In genomic region chr9:123893146-123893545, GRCh38 we compare ENCODE assay signal across 18 cellular contexts. TPM values are rescaled to one million over a fixed set of nuclear protein-coding genes. Genes with fewer than 3 reads are reported as not detected.
A peak's percentile ranks its signal among the peaks of the same experiment; 100 is the strongest.
DNase-seq lines count a peak whose midpoint lies in the region; ATAC-seq, FAIRE-seq and TF ChIP-seq lines count a peak whose summit lies in the region.
"Had no signal": no experiment of that assay in that cellular context is flagged by ENCODE, and none has a peak within 500 bp of the region (broad histone marks: within the 10 kb centered on the region; RNA-seq: fewer than 3 reads in every experiment).

No MANE protein-coding gene starts in this region.

- peaks cover 5% of the 10 kb centered on the region for H3K27me3 Mint-ChIP-seq in GM23338 (ENCODE audit: insufficient read depth, low read depth, poor library complexity)
- no peaks in the 10 kb centered on the region for H3K27me3 Mint-ChIP-seq in T-helper 17 cell
- H3K27me3 Mint-ChIP-seq: IgD-negative memory B cell had no signal

- no peak overlapping the region for H4K5ac ChIP-seq in mesendoderm (ENCODE audit: low read length)

- H4K12ac ChIP-seq in trophoblast cell (ENCODE audit: low read depth, low read length): no peak overlapping the region

- peaks cover 6% of the 10 kb centered on the region; the same call in 1 of the 2 replicates for H3K9me2 ChIP-seq in GM23338 (ENCODE audit: insufficient read depth)

- H3K4me1 ChIP-seq in GM23338 (ENCODE audit: insufficient read depth): peaks cover 44% of the 10 kb centered on the region
- peaks cover 36% of the 10 kb centered on the region for H3K4me1 ChIP-seq in HUES64 (ENCODE audit: insufficient read depth, low read length)
- H3K4me1 ChIP-seq in K562 (replicated peaks in 1 of 2; ENCODE audit: control insufficient read depth in 2 of 2, insufficient read depth in 2 of 2, low read length in 2 of 2): no peaks in the 10 kb centered on the region
- H3K4me1 ChIP-seq in mesendoderm (ENCODE audit: control insufficient read depth, low read depth, low read length): peaks cover 3% of the 10 kb centered on the region
- H3K4me1 ChIP-seq in trophoblast cell (ENCODE audit: control insufficient read depth in 1 of 2, insufficient read depth in 2 of 2, low read length in 2 of 2): no peaks in the 10 kb centered on the region
- H3K4me1 ChIP-seq in esophagus squamous epithelium: no peaks in the 10 kb centered on the region
- H3K4me1 ChIP-seq: HAP-1 had no signal

- TF ChIP-seq POLR2A in K562 (conservative IDR thresholded peaks at IDR 0.05) (no peak), esophagus squamous epithelium (IDR thresholded peaks at IDR 0.05) (no peak)

- H3F3A ChIP-seq in GM23338 (replicated peaks; ENCODE audit: low read depth): no peaks in the 10 kb centered on the region; the same call in 1 of the 2 replicates

- H3K79me1 ChIP-seq in mesendoderm (ENCODE audit: low read length) (no peaks in the 10 kb centered on the region), trophoblast cell (ENCODE audit: low read length) (no peaks in the 10 kb centered on the region)

- no peak overlapping the region for H2AFZ ChIP-seq in GM23338
- H2AFZ ChIP-seq in K562 (ENCODE audit: low read depth, low read length): no peak overlapping the region
- no peak overlapping the region for H2AFZ ChIP-seq in trophoblast cell (ENCODE audit: insufficient read depth, low read length, poor library complexity)
- H2AFZ ChIP-seq: GM23248 had no signal

- H4K8ac ChIP-seq in mesendoderm (ENCODE audit: low read depth, low read length) (no peak overlapping the region), trophoblast cell (ENCODE audit: low read depth, low read length) (no peak overlapping the region)

- peaks cover 4% of the 10 kb centered on the region for H3K9me3 Mint-ChIP-seq in GM23338

- H3K4ac ChIP-seq in mesendoderm (ENCODE audit: low read depth, low read length) (no peak overlapping the region), trophoblast cell (ENCODE audit: low read depth, low read length) (no peak overlapping the region)

- POLR2A ChIA-PET in K562 (lab: Yijun Ruan, JAX): interaction anchor here (0.5 to 0.7 kb wide), 3 partner anchors 9 to 419 kb away, joined by 3 to 4 read pairs (median 3); no protein-coding TSS in a partner anchor

- in situ Hi-C loops in K562 (cut with MboI): no loop called here

- ATAC-seq in GM23338: peak; percentile 37
- ATAC-seq in K562: no peak
- ATAC-seq in T-helper 17 cell: no peak

- no peak overlapping the region for H2AK5ac ChIP-seq in mesendoderm (ENCODE audit: low read length)
- H2AK5ac ChIP-seq in trophoblast cell (ENCODE audit: low read length): no peak overlapping the region

- H3K27ac Mint-ChIP-seq in GM23338: peak overlapping the region; percentile 87
- no peak overlapping the region for H3K27ac Mint-ChIP-seq in T-helper 17 cell
- H3K27ac Mint-ChIP-seq: HFFc6, IgD-negative memory B cell had no signal

- H3K36me3 Mint-ChIP-seq in GM23338 (ENCODE audit: low read depth): peaks cover 15% of the 10 kb centered on the region
- H3K36me3 Mint-ChIP-seq in T-helper 17 cell (ENCODE audit: low read depth): peaks cover 6% of the 10 kb centered on the region

- H3K27ac ChIP-seq in GM23338 (ENCODE audit: low read depth): peak overlapping the region; percentile 75; the same call in 1 of the 2 replicates
- peak overlapping the region; percentile 68 for H3K27ac ChIP-seq in HUES64 (ENCODE audit: low read depth, low read length)
- H3K27ac ChIP-seq in K562 (ENCODE audit: extremely low read depth, low read depth, low read length): no peak overlapping the region
- H3K27ac ChIP-seq in mesendoderm (ENCODE audit: low read depth, low read length): no peak overlapping the region
- no peak overlapping the region for H3K27ac ChIP-seq in trophoblast cell (ENCODE audit: low read depth, low read length)
- H3K27ac ChIP-seq in esophagus squamous epithelium: no peak overlapping the region
- H3K27ac ChIP-seq: 22Rv1, BLaER1, GM23248, HL-60 had no signal

- no peak for FAIRE-seq in K562 (lab: Jason Lieb, UNC)

- WGBS in HUES64: 32% methylated on average over 3 of the region's 3 CpGs
- 72% methylated on average over 3 of the region's 3 CpGs for WGBS in K562 (ENCODE audit: insufficient coverage, low coverage, missing lambda C conversion rate)
- no CpG with 5 or more reads among the region's 3 CpGs for whole genome bisulfite sequencing in mesendoderm (ENCODE audit: extremely low coverage, insufficient coverage, low lambda C conversion rate)
- no CpG with 5 or more reads among the region's 3 CpGs for WGBS in trophoblast cell (ENCODE audit: extremely low coverage, insufficient coverage, insufficient read length)
- WGBS in esophagus squamous epithelium, 2 donors: 94% methylated on average over 3 of the region's 3 CpGs

- peaks cover under 1% of the 10 kb centered on the region; the same call in 1 of the 2 replicates for H4K20me1 ChIP-seq in GM23338 (replicated peaks; ENCODE audit: insufficient read depth)
- H4K20me1 ChIP-seq in K562 (replicated peaks; ENCODE audit: control insufficient read depth, insufficient read depth, low read length): 0 out of 2 replicates have a peak, but pooled peaks cover 8% of the 10 kb centered on the region

- no peak for TF ChIP-seq EP300 in K562 (IDR thresholded peaks at IDR 0.05; ENCODE audit: low read length)

- intact Hi-C loops in K562 (cut with micrococcal nuclease): no loop called here
- intact Hi-C loops in esophagus squamous epithelium (cut with DNase I): no loop called here

- H3K18ac ChIP-seq in mesendoderm (ENCODE audit: low read length) (no peak overlapping the region), trophoblast cell (ENCODE audit: low read length) (no peak overlapping the region)

- H3K4me1 Mint-ChIP-seq in GM23338 (peaks cover 57% of the 10 kb centered on the region), T-helper 17 cell (peaks cover 7% of the 10 kb centered on the region)

- CTCF ChIA-PET in K562 (lab: Yijun Ruan, JAX; ENCODE audit: low intra/inter-chr PET ratio): no interaction called here

- H3K9ac ChIP-seq in HUES64 (ENCODE audit: low read depth, low read length): no peak overlapping the region
- no peak overlapping the region for H3K9ac ChIP-seq in K562 (ENCODE audit: insufficient read depth in 1 of 2, low read depth in 2 of 2, low read length in 2 of 2)
- no peak overlapping the region for H3K9ac ChIP-seq in mesendoderm (ENCODE audit: low read length)
- H3K9ac ChIP-seq in trophoblast cell (ENCODE audit: low read length): no peak overlapping the region
- H3K9ac ChIP-seq: BLaER1, GM23248 had no signal

- peak overlapping the region; percentile 24 for H3K4me3 ChIP-seq in GM23338
- peak overlapping the region; percentile 14 for H3K4me3 ChIP-seq in HUES64 (ENCODE audit: low read length)
- no peak overlapping the region for H3K4me3 ChIP-seq in K562
- no peak overlapping the region for H3K4me3 ChIP-seq in mesendoderm (ENCODE audit: low read length)
- H3K4me3 ChIP-seq in trophoblast cell (ENCODE audit: low read depth, low read length): no peak overlapping the region
- no peak overlapping the region for H3K4me3 ChIP-seq in esophagus squamous epithelium
- H3K4me3 ChIP-seq: BLaER1, GM23248, HAP-1 had no signal

- no peaks in the 10 kb centered on the region for H3K9me1 ChIP-seq in K562 (ENCODE audit: control insufficient read depth, insufficient read depth, low read length)

- TF ChIP-seq RAD21 in K562 (CRISPR knock-in tag; conservative IDR thresholded peaks at IDR 0.05 in 1 of 2, IDR thresholded peaks at IDR 0.05 in 1 of 2): no peak

- DNase-seq in GM23338 (ENCODE audit: low spot score) (peak; percentile 50), K562 (ENCODE audit: extremely low read depth in 1 of 4, low spot score in 3 of 4) (no peak), mesendoderm (peak; percentile 11), trophoblast cell (no peak), esophagus squamous epithelium (lab: John Stamatoyannopoulos, UW) (no peak), T-helper 17 cell (no peak), AG20443 (ENCODE audit: low spot score) (no peak)
- DNase-seq: AML-193, DMS53, GF-D8, GM23248, HFFc6 had no signal

- H2BK5ac ChIP-seq in mesendoderm (ENCODE audit: low read length) (no peak overlapping the region), trophoblast cell (ENCODE audit: low read depth, low read length, poor library complexity) (no peak overlapping the region)

- H3K23ac ChIP-seq in mesendoderm (ENCODE audit: low read length) (no peak overlapping the region), trophoblast cell (ENCODE audit: low read length) (no peak overlapping the region)

- no peak overlapping the region for H2BK120ac ChIP-seq in mesendoderm (ENCODE audit: low read depth, low read length)
- no peak overlapping the region for H2BK120ac ChIP-seq in trophoblast cell (ENCODE audit: insufficient read depth, low read length, poor library complexity)

- H3K4me2 ChIP-seq in GM23338 (peak overlapping the region; percentile 55), K562 (ENCODE audit: insufficient read depth, low read length) (no peak overlapping the region), mesendoderm (ENCODE audit: low read length) (no peak overlapping the region), trophoblast cell (ENCODE audit: low read length) (no peak overlapping the region)
- H3K4me2 ChIP-seq: BLaER1 had no signal

- H3K56ac ChIP-seq in mesendoderm (ENCODE audit: low read length): no peak overlapping the region

- H3K79me2 ChIP-seq in GM23338 (replicated peaks; ENCODE audit: insufficient read depth) (peaks cover 52% of the 10 kb centered on the region), K562 (ENCODE audit: control insufficient read depth, insufficient read depth, low read length) (peaks cover 13% of the 10 kb centered on the region; the same call in 1 of the 3 replicates), mesendoderm (ENCODE audit: control insufficient read depth, insufficient read depth, low read length) (no peaks in the 10 kb centered on the region), trophoblast cell (ENCODE audit: control insufficient read depth, insufficient read depth, low read length, poor library complexity) (peaks cover 2% of the 10 kb centered on the region)

- TF ChIP-seq CTCF in GM23338 (conservative IDR thresholded peaks at IDR 0.05; ENCODE audit: low read depth in 2 of 2): no peak
- no peak for TF ChIP-seq CTCF in K562 (IDR thresholded peaks at IDR 0.05 in 2 of 3, conservative IDR thresholded peaks at IDR 0.05 in 1 of 3; ENCODE audit: insufficient read depth in 2 of 3, low read depth in 1 of 3, low read length in 3 of 3)
- TF ChIP-seq CTCF in esophagus squamous epithelium (IDR thresholded peaks at IDR 0.05): no peak

- H3K27me3 ChIP-seq in GM23338 (ENCODE audit: insufficient read depth) (no peaks in the 10 kb centered on the region), HUES64 (ENCODE audit: insufficient read depth, low read length) (no peaks in the 10 kb centered on the region), K562 (ENCODE audit: control insufficient read depth in 2 of 2, insufficient read depth in 2 of 2, low read length in 2 of 2) (no peaks in the 10 kb centered on the region), mesendoderm (ENCODE audit: insufficient read depth, low read length, poor library complexity) (no peaks in the 10 kb centered on the region), trophoblast cell (ENCODE audit: insufficient read depth, low read length) (no peaks in the 10 kb centered on the region), esophagus squamous epithelium (no peaks in the 10 kb centered on the region)
- H3K27me3 ChIP-seq: BLaER1 had no signal

- peak overlapping the region; percentile 31; the same call in 2 of the 3 replicates for H3K4me3 Mint-ChIP-seq in GM23338
- no peak overlapping the region for H3K4me3 Mint-ChIP-seq in T-helper 17 cell
- H3K4me3 Mint-ChIP-seq: HFFc6, IgD-negative memory B cell had no signal

- no peak overlapping the region for H2BK15ac ChIP-seq in mesendoderm (replicated peaks; ENCODE audit: low read depth)

- H3K9me3 ChIP-seq in HUES64 (ENCODE audit: insufficient read depth, low read depth, low read length) (no peaks in the 10 kb centered on the region; the same call in 1 of the 2 replicates), K562 (replicated peaks; ENCODE audit: control insufficient read depth, insufficient read depth, low read depth, low read length) (no peaks in the 10 kb centered on the region), trophoblast cell (ENCODE audit: insufficient read depth, low read depth, low read length) (no peaks in the 10 kb centered on the region), esophagus squamous epithelium (no peaks in the 10 kb centered on the region), T-helper 17 cell (ENCODE audit: control insufficient read depth, low read length, poor library complexity, severe bottlenecking) (no peaks in the 10 kb centered on the region)
- H3K9me3 ChIP-seq: HAP-1 had no signal

- H2BK12ac ChIP-seq in trophoblast cell (ENCODE audit: low read length): no peak overlapping the region

- no peak overlapping the region for H4K91ac ChIP-seq in trophoblast cell (ENCODE audit: low read depth, low read length)

- no peak overlapping the region for H3K14ac ChIP-seq in trophoblast cell (ENCODE audit: low read length)

- H3K36me3 ChIP-seq in GM23338 (ENCODE audit: insufficient read depth): no peaks in the 10 kb centered on the region
- H3K36me3 ChIP-seq in HUES64 (ENCODE audit: insufficient read depth, low read length): no peaks in the 10 kb centered on the region
- H3K36me3 ChIP-seq in K562 (ENCODE audit: control insufficient read depth, insufficient read depth, low read length): no peaks in the 10 kb centered on the region; the same call in 2 of the 3 replicates
- no peaks in the 10 kb centered on the region for H3K36me3 ChIP-seq in mesendoderm (ENCODE audit: control insufficient read depth, insufficient read depth, low read length)
- H3K36me3 ChIP-seq in trophoblast cell (ENCODE audit: control insufficient read depth in 1 of 2, insufficient read depth in 2 of 2, low read length in 2 of 2): no peaks in the 10 kb centered on the region
- H3K36me3 ChIP-seq in esophagus squamous epithelium: peaks cover 0 to 2% (median 0%) of the 10 kb centered on the region in 3 donors
- H3K36me3 ChIP-seq: HAP-1 had no signal

- BruUV-seq in K562 (replicated peaks; lab: Mats Ljungman, UMichigan): no TSS peak

RNA-seq across cellular contexts. Expression of gene DENND1A, which starts 36.8 kb away (rescaled TPM):
- 27.7 and 28.7 TPM in 2 replicates for total RNA-seq in GM23338 (2014; rRNA removed; shearing (Covaris generic))
- polyA plus RNA-seq in GM23338 (2016; fragmentation: Nextera tagmentation; extraction: Ambion mirVana) (12.5 and 13.1 TPM in 2 replicates), K562 (2011; rRNA removed) (29.5 and 41.9 TPM in 2 replicates), K562 (2014; fragmentation: Illumina TruSeq; extraction: Trizol) (19.1 and 25.8 TPM in 2 replicates), K562 (2014; fragmentation: Nextera tagmentation; extraction: Ambion mirVana) (1 to 10 TPM; 7.6 to 7.7 TPM), K562 (2014; rRNA removed) (17.3 and 22.7 TPM in 2 replicates)
- 17.3 TPM for polyA plus RNA-seq in HUES64 (2013, experiment 1 of 2)
- 18.7 TPM for polyA plus RNA-seq in HUES64 (2013, experiment 2 of 2)
- total RNA-seq in K562 (2011; cell fraction: chromatin; rRNA removed; ENCODE audit: low replicate concordance): 113 and 184 TPM in 2 replicates
- 47.5 and 54.5 TPM in 2 replicates for total RNA-seq in K562 (2011; cell fraction: nucleolus; rRNA removed)
- 95.0 and 115 TPM in 2 replicates for total RNA-seq in K562 (2011; cell fraction: nucleoplasm; rRNA removed)
- total RNA-seq in K562 (2014; rRNA removed) (15.6 and 15.7 TPM in 2 replicates), K562 (2014; rRNA removed; fragmentation: Illumina TruSeq; extraction: Trizol) (12.8 and 13.3 TPM in 2 replicates), K562 (2015; rRNA removed; fragmentation: Illumina TruSeq; extraction: Trizol) (10.2 and 12.7 TPM in 2 replicates), K562 (2021) (27.9 and 28.5 TPM in 2 replicates), esophagus squamous epithelium (10 to 100 TPM in 3 of 4 donors, 1 to 10 TPM in 1; 5.3 to 16.0 (median 12.9) TPM), T-helper 17 cell (10 to 100 TPM; 19.9 to 21.1 TPM)
- polyA plus RNA-seq in K562 (2011; cell fraction: cytosol; rRNA removed): 52.6 and 55.0 TPM in 2 replicates
- 45.9 and 63.9 TPM in 2 replicates for polyA plus RNA-seq in K562 (2011; cell fraction: nucleus; rRNA removed)
- polyA plus RNA-seq in K562 (2012): 20.1 and 23.6 TPM in 2 replicates
- polyA minus RNA-seq in K562 (2011; rRNA and poly(A)+ RNA removed): 38.7 and 44.7 TPM in 2 replicates
- 22.0 and 34.3 TPM in 2 replicates for polyA minus RNA-seq in K562 (2011; cell fraction: cytosol; rRNA and poly(A)+ RNA removed)
- 28.7 and 29.8 TPM in 2 replicates for polyA minus RNA-seq in K562 (2011; cell fraction: nucleus; rRNA and poly(A)+ RNA removed)
- polyA plus RNA-seq in mesendoderm (2013, experiment 1 of 2): 10.8 TPM
- 11.3 TPM for polyA plus RNA-seq in mesendoderm (2013, experiment 2 of 2)
- 20.6 and 22.2 TPM in 2 replicates for polyA plus RNA-seq in trophoblast cell (2013)

Comparison
In these comparisons a context has a peak if more than half of its experiments do, and no peak if none do; other contexts are left out.
1. DNase-seq: peak in GM23338 (single experiment) and mesendoderm (single experiment); none in K562 (0 of 4), trophoblast cell (0 of 2), esophagus squamous epithelium (single experiment), T-helper 17 cell (0 of 3) and AG20443 (single experiment).
2. H3K27ac ChIP-seq: peak in GM23338 (single experiment) and HUES64 (single experiment); none in K562 (single experiment), mesendoderm (single experiment), trophoblast cell (single experiment) and esophagus squamous epithelium (0 of 4).
3. H3K4me3 ChIP-seq: peak in GM23338 (single experiment) and HUES64 (single experiment); none in K562 (single experiment), mesendoderm (single experiment), trophoblast cell (single experiment) and esophagus squamous epithelium (0 of 4).